Comparison of ENCODE assay signal across 1 cellular context in genomic region chrX:48002929-48003328, GRCh38.
TF ChIP-seq lines count a peak whose summit lies in the region.

No MANE protein-coding gene starts in this region.

TF ChIP-seq in HCT116, 20 proteins besides CTCF, POLR2A, EP300 and RAD21 (continued from another document):
- TF ChIP-seq SRF (IDR thresholded peaks at IDR 0.05; ENCODE audit: low read depth), result no peak
